ENCODE assay signal across 29 cellular contexts in the genomic region with DNA sequence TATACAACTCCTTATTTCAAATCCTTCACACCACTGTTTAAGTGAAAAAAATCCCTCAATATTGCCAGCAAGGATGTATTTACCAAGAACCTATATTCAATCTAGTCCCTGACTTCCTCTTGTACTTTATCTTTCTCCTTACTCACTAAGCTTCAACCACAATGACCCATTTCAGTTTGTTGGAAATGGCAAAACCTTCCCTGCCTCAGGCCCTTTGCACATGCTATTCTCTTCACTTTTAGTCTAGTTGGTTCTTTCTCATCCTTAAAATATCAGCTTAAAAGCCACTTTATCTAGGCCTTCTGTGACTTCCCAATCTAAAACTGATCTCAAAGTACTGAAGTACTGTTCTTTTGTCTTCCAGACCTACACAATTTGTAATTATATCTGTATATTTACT.
"Had no signal": no experiment of that assay in that cellular context is flagged by ENCODE, and none has a peak within 500 bp of the region (broad histone marks: within the 10 kb centered on the region; RNA-seq: fewer than 3 reads in every experiment).

No MANE protein-coding gene starts in this region.

- H3K9me3 ChIP-seq: esophagus muscularis mucosa, gastroesophageal sphincter, heart left ventricle, left lung, prostate gland, right atrium auricular region, suprapubic skin, transverse colon, upper lobe of right lung, uterus had no signal

- H3K79me2 ChIP-seq: hepatocyte had no signal

- H3K27me3 ChIP-seq: esophagus muscularis mucosa, foreskin keratinocyte, gastroesophageal sphincter, heart left ventricle, hepatocyte, left lung, right atrium auricular region, suprapubic skin, transverse colon, upper lobe of right lung, uterus had no signal

- H3K4me2 ChIP-seq: hepatocyte, smooth muscle cell had no signal

- H3K4me1 ChIP-seq: esophagus muscularis mucosa, foreskin keratinocyte, gastroesophageal sphincter, heart left ventricle, left lung, prostate gland, right atrium auricular region, suprapubic skin, transverse colon, upper lobe of right lung, uterus had no signal

- H3K9me3 Mint-ChIP-seq: naive thymus-derived CD8-positive, alpha-beta T cell; nephron progenitor cell; stimulated activated naive CD8-positive, alpha-beta T cell treated with anti-CD3 and anti-CD28 coated beads, Interleukin-15, amount 100 ng/mL, for 72 hours had no signal

- H3K36me3 ChIP-seq: prostate gland, uterus had no signal

- DNase-seq: dermis blood vessel endothelial cell; effector memory CD4-positive, alpha-beta T cell; foreskin keratinocyte; heart left ventricle; left cardiac atrium; left lung; mesendoderm; midbrain; naive thymus-derived CD8-positive, alpha-beta T cell; nephron progenitor cell; nucleus accumbens; stimulated activated CD4-positive, alpha-beta T cell treated with anti-CD3 and anti-CD28 coated beads, Interleukin-12 subunit alpha, Interleukin-12 subunit beta, amount 100 ng/mL, for 4 hours; stimulated activated CD4-positive, alpha-beta T cell treated with anti-CD3 and anti-CD28 coated beads, Interleukin-1b, Interleukin-23, amount 100 ng/mL, for 48 hours; stimulated activated CD4-positive, alpha-beta T cell treated with anti-CD3 and anti-CD28 coated beads, Interleukin-4, amount 100 ng/mL, for 1 hour; stimulated activated CD8-positive, alpha-beta memory T cell treated with anti-CD3 and anti-CD28 coated beads, Interleukin-4, amount 100 ng/mL, for 48 hours; stimulated activated naive CD4-positive, alpha-beta T cell; stimulated activated naive CD8-positive, alpha-beta T cell treated with anti-CD3 and anti-CD28 coated beads, Interleukin-15, amount 100 ng/mL, for 72 hours; transverse colon; upper lobe of right lung; uterus had no signal

- H3K4me1 Mint-ChIP-seq: nephron progenitor cell; stimulated activated naive CD8-positive, alpha-beta T cell treated with anti-CD3 and anti-CD28 coated beads, Interleukin-15, amount 100 ng/mL, for 72 hours had no signal

- H3K27ac ChIP-seq: esophagus muscularis mucosa, foreskin keratinocyte, gastroesophageal sphincter, heart left ventricle, hepatocyte, left lung, prostate gland, right atrium auricular region, suprapubic skin, transverse colon, upper lobe of right lung, uterus had no signal

- H3K27ac Mint-ChIP-seq: nephron progenitor cell had no signal

- H3K27me3 Mint-ChIP-seq: naive thymus-derived CD8-positive, alpha-beta T cell; stimulated activated naive CD8-positive, alpha-beta T cell treated with anti-CD3 and anti-CD28 coated beads, Interleukin-15, amount 100 ng/mL, for 72 hours had no signal

- FAIRE-seq: endothelial cell of umbilical vein had no signal

- ATAC-seq: foreskin keratinocyte; gastroesophageal sphincter; heart left ventricle; left cardiac atrium; left lung; naive thymus-derived CD8-positive, alpha-beta T cell; sciatic nerve; stimulated activated naive CD8-positive, alpha-beta T cell treated with anti-CD3 and anti-CD28 coated beads, Interleukin-15, amount 100 ng/mL, for 72 hours; upper lobe of right lung had no signal

- H3K4me3 ChIP-seq: esophagus muscularis mucosa, gastroesophageal sphincter, heart left ventricle, hepatocyte, left lung, prostate gland, right atrium auricular region, smooth muscle cell, suprapubic skin, transverse colon, upper lobe of right lung, uterus had no signal

- H2AFZ ChIP-seq: hepatocyte had no signal

- H3K4me3 Mint-ChIP-seq: naive thymus-derived CD8-positive, alpha-beta T cell; nephron progenitor cell; stimulated activated naive CD8-positive, alpha-beta T cell treated with anti-CD3 and anti-CD28 coated beads, Interleukin-15, amount 100 ng/mL, for 72 hours had no signal
